ENCODE assay signal across 1 cellular context in the genomic region with DNA sequence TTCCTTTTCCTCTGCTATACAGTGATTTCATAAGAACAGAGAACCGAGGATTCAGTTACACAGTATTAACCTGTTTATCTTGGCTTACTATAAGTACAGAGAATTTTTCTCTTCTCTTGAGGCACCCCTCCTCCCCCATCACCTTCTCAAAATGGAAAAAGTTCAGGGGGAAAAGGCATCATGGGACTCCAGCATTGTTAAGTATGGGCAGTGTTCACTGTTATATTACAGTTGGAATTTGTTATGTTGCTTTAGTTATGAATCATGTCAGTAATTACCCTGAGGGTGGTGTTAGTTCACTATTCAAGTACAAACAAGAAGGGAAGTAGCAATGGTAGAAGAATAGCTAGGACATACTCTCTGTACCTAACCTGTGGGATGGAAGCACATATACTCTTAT.
TF ChIP-seq lines count a peak whose summit lies in the region.

No MANE protein-coding gene starts in this region.

TF ChIP-seq in GM23338, 12 proteins besides CTCF, POLR2A, EP300 and RAD21 (continued from another document):
- TF ChIP-seq, protein P1, sequence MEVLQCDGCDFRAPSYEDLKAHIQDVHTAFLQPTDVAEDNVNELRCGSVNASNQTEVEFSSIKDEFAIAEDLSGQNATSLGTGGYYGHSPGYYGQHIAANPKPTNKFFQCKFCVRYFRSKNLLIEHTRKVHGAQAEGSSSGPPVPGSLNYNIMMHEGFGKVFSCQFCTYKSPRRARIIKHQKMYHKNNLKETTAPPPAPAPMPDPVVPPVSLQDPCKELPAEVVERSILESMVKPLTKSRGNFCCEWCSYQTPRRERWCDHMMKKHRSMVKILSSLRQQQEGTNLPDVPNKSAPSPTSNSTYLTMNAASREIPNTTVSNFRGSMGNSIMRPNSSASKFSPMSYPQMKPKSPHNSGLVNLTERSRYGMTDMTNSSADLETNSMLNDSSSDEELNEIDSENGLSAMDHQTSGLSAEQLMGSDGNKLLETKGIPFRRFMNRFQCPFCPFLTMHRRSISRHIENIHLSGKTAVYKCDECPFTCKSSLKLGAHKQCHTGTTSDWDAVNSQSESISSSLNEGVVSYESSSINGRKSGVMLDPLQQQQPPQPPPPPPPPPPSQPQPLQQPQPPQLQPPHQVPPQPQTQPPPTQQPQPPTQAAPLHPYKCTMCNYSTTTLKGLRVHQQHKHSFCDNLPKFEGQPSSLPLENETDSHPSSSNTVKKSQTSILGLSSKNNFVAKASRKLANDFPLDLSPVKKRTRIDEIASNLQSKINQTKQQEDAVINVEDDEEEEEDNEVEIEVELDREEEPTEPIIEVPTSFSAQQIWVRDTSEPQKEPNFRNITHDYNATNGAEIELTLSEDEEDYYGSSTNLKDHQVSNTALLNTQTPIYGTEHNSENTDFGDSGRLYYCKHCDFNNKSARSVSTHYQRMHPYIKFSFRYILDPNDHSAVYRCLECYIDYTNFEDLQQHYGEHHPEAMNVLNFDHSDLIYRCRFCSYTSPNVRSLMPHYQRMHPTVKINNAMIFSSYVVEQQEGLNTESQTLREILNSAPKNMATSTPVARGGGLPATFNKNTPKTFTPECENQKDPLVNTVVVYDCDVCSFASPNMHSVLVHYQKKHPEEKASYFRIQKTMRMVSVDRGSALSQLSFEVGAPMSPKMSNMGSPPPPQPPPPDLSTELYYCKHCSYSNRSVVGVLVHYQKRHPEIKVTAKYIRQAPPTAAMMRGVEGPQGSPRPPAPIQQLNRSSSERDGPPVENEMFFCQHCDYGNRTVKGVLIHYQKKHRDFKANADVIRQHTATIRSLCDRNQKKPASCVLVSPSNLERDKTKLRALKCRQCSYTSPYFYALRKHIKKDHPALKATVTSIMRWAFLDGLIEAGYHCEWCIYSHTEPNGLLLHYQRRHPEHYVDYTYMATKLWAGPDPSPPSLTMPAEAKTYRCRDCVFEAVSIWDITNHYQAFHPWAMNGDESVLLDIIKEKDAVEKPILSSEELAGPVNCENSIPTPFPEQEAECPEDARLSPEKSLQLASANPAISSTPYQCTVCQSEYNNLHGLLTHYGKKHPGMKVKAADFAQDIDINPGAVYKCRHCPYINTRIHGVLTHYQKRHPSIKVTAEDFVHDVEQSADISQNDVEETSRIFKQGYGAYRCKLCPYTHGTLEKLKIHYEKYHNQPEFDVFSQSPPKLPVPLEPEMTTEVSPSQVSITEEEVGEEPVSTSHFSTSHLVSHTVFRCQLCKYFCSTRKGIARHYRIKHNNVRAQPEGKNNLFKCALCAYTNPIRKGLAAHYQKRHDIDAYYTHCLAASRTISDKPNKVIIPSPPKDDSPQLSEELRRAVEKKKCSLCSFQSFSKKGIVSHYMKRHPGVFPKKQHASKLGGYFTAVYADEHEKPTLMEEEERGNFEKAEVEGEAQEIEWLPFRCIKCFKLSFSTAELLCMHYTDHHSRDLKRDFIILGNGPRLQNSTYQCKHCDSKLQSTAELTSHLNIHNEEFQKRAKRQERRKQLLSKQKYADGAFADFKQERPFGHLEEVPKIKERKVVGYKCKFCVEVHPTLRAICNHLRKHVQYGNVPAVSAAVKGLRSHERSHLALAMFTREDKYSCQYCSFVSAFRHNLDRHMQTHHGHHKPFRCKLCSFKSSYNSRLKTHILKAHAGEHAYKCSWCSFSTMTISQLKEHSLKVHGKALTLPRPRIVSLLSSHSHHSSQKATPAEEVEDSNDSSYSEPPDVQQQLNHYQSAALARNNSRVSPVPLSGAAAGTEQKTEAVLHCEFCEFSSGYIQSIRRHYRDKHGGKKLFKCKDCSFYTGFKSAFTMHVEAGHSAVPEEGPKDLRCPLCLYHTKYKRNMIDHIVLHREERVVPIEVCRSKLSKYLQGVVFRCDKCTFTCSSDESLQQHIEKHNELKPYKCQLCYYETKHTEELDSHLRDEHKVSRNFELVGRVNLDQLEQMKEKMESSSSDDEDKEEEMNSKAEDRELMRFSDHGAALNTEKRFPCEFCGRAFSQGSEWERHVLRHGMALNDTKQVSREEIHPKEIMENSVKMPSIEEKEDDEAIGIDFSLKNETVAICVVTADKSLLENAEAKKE (CRISPR knock-in tag; IDR thresholded peaks at IDR 0.05), result no peak
- no peak for TF ChIP-seq STAT1 (IDR thresholded peaks at IDR 0.05; ENCODE audit: unreplicated experiment)
- TF ChIP-seq ZNF114 (CRISPR knock-in tag; IDR thresholded peaks at IDR 0.05), result no peak
- no peak for TF ChIP-seq EZH2phosphoT487 (IDR thresholded peaks at IDR 0.05; ENCODE audit: unreplicated experiment)
- TF ChIP-seq, protein P2, sequence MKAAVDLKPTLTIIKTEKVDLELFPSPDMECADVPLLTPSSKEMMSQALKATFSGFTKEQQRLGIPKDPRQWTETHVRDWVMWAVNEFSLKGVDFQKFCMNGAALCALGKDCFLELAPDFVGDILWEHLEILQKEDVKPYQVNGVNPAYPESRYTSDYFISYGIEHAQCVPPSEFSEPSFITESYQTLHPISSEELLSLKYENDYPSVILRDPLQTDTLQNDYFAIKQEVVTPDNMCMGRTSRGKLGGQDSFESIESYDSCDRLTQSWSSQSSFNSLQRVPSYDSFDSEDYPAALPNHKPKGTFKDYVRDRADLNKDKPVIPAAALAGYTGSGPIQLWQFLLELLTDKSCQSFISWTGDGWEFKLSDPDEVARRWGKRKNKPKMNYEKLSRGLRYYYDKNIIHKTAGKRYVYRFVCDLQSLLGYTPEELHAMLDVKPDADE (IDR thresholded peaks at IDR 0.05), result no peak
